Comparison of ENCODE assay signal across 14 cellular contexts in the genomic region with DNA sequence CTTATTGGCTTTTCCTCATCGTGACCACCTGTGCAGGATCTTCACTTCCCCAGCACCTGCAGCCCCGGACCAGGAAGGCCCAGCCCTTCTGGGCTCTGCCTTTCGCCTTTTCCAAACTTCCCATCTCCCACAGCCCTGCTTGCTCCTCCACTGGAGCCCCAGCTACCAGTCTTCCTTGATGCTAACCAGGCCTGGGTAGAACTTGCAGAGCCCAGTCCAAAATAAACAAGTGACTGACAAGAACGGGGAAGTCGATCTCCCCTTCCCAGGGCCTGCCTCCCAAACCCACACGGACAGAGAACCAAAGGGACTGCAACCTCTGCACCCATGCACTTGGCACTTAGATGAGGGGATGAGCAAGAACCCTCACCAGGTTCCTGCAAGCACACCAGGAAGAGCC.
DNase-seq lines count a peak whose midpoint lies in the region; ATAC-seq and TF ChIP-seq lines count a peak whose summit lies in the region.
"Had no signal": no experiment of that assay in that cellular context is flagged by ENCODE, and none has a peak within 500 bp of the region (broad histone marks: within the 10 kb centered on the region; RNA-seq: fewer than 3 reads in every experiment).

No MANE protein-coding gene starts in this region.

- peaks cover 6 to 21% of the 10 kb centered on the region in 2 experiments; a peak in 2 of 4 replicates for H3K4me1 ChIP-seq in SK-N-SH (ENCODE audit: control insufficient read depth in 1 of 2, insufficient read depth in 2 of 2, low read depth in 1 of 2, low read length in 1 of 2)

- TF ChIP-seq CTCF in SK-N-SH (IDR thresholded peaks at IDR 0.05) (no peak), activated B cell treated with CpG ODN at 0.5 μM for 24 hours (IDR thresholded peaks at IDR 0.05) (no peak)

- WGBS in SK-N-SH (ENCODE audit: low lambda C conversion rate) = 58% methylated on average over 6 of the region's 6 CpGs

- CTCF ChIA-PET in SK-N-SH (lab: Yijun Ruan, JAX) = no interaction called here
- CTCF ChIA-PET in activated B cell treated with CpG ODN at 0.5 μM for 24 hours (lab: Charles Lee) = no interaction called here

- no peaks in the 10 kb centered on the region for H3K9me2 ChIP-seq in SK-N-SH

- H3K27ac Mint-ChIP-seq in activated B cell treated with CpG ODN at 0.5 μM for 24 hours (peak overlapping the region; percentile 89), memory B cell (peak overlapping the region; percentile 89)
- peak overlapping the region; percentile 92 for H3K27ac Mint-ChIP-seq in stimulated activated memory B cell treated with anti-CD40 and anti-IgM and Interleukin-4, amounts not matched to agents 10 μg/mL and 1 μg/mL and 100 μg/mL, for 72 hours
- H3K27ac Mint-ChIP-seq: CD4-positive, CD25-positive, alpha-beta regulatory T cell had no signal

- no peak overlapping the region for H3K27ac ChIP-seq in SK-N-SH (ENCODE audit: low read depth in 2 of 2, low read length in 1 of 2)
- H3K27ac ChIP-seq: 22Rv1; BLaER1 treated with 17β-estradiol and CSF1 and Interleukin-3, amounts not matched to agents 10 nM and 100 nM had no signal

- H2AFZ ChIP-seq in SK-N-SH (ENCODE audit: low read depth) = no peak overlapping the region

- H3F3A ChIP-seq in SK-N-SH (replicated peaks; ENCODE audit: insufficient read depth) = peaks cover 17% of the 10 kb centered on the region

- peaks cover 65% of the 10 kb centered on the region for H3K4me1 Mint-ChIP-seq in activated B cell treated with CpG ODN at 0.5 μM for 24 hours
- H3K4me1 Mint-ChIP-seq in memory B cell = peaks cover 49% of the 10 kb centered on the region
- peaks cover 62% of the 10 kb centered on the region for H3K4me1 Mint-ChIP-seq in stimulated activated memory B cell treated with anti-CD40 and anti-IgM and Interleukin-4, amounts not matched to agents 10 μg/mL and 1 μg/mL and 100 μg/mL, for 72 hours
- H3K4me1 Mint-ChIP-seq: CD4-positive, CD25-positive, alpha-beta regulatory T cell had no signal

- H3K9me3 ChIP-seq in SK-N-SH = no peaks in the 10 kb centered on the region

- H3K4me3 Mint-ChIP-seq in activated B cell treated with CpG ODN at 0.5 μM for 24 hours (peak overlapping the region; percentile 77), memory B cell (peak overlapping the region; percentile 89)
- peak overlapping the region; percentile 88 for H3K4me3 Mint-ChIP-seq in stimulated activated memory B cell treated with anti-CD40 and anti-IgM and Interleukin-4, amounts not matched to agents 10 μg/mL and 1 μg/mL and 100 μg/mL, for 72 hours
- H3K4me3 Mint-ChIP-seq: CD4-positive, CD25-positive, alpha-beta regulatory T cell had no signal

- TF ChIP-seq RAD21 in SK-N-SH (IDR thresholded peaks at IDR 0.05; ENCODE audit: low read length) = no peak

- H3K27me3 Mint-ChIP-seq in activated B cell treated with CpG ODN at 0.5 μM for 24 hours (no peaks in the 10 kb centered on the region), memory B cell (no peaks in the 10 kb centered on the region)
- no peaks in the 10 kb centered on the region for H3K27me3 Mint-ChIP-seq in stimulated activated memory B cell treated with anti-CD40 and anti-IgM and Interleukin-4, amounts not matched to agents 10 μg/mL and 1 μg/mL and 100 μg/mL, for 72 hours

- ATAC-seq in SK-N-SH treated with all-trans-retinoic acid at 6 μM for 48 hours (no peak; the same call in 2 of the 3 replicates), activated B cell treated with CpG ODN at 0.5 μM for 24 hours (ENCODE audit: low read depth) (peak; percentile 10), memory B cell (ENCODE audit: low read depth) (peak; percentile 12), HG03196 (IDR thresholded peaks at IDR 0.05; ENCODE audit: unreplicated experiment) (no peak), HG03175 (IDR thresholded peaks at IDR 0.05; ENCODE audit: unreplicated experiment) (no peak)
- ATAC-seq in stimulated activated memory B cell treated with anti-CD40 and anti-IgM and Interleukin-4, amounts not matched to agents 10 μg/mL and 1 μg/mL and 100 μg/mL, for 72 hours = no peak
- ATAC-seq: GM12878 had no signal

- H3K9me3 Mint-ChIP-seq in activated B cell treated with CpG ODN at 0.5 μM for 24 hours (no peaks in the 10 kb centered on the region), memory B cell (no peaks in the 10 kb centered on the region)
- H3K9me3 Mint-ChIP-seq in stimulated activated memory B cell treated with anti-CD40 and anti-IgM and Interleukin-4, amounts not matched to agents 10 μg/mL and 1 μg/mL and 100 μg/mL, for 72 hours = no peaks in the 10 kb centered on the region

- H3K36me3 ChIP-seq in SK-N-SH (replicated peaks in 1 of 2; ENCODE audit: control insufficient read depth in 1 of 2, insufficient read depth in 2 of 2, low read length in 1 of 2) = no peaks in the 10 kb centered on the region
- H3K36me3 ChIP-seq: BLaER1 treated with 17β-estradiol and CSF1 and Interleukin-3, amounts not matched to agents 10 nM and 100 nM had no signal

- H3K9ac ChIP-seq in SK-N-SH = no peak overlapping the region
- H3K9ac ChIP-seq: BLaER1 treated with 17β-estradiol and CSF1 and Interleukin-3, amounts not matched to agents 10 nM and 100 nM had no signal

- H3K4me3 ChIP-seq in SK-N-SH (ENCODE audit: low read depth in 2 of 2, low read length in 1 of 2) = no peak overlapping the region
- H3K4me3 ChIP-seq: BLaER1 treated with 17β-estradiol and CSF1 and Interleukin-3, amounts not matched to agents 10 nM and 100 nM; GM12878 had no signal

- H4K20me1 ChIP-seq in SK-N-SH (ENCODE audit: insufficient read depth) = no peaks in the 10 kb centered on the region; the same call in 1 of the 2 replicates
- H4K20me1 ChIP-seq: BLaER1 treated with 17β-estradiol and CSF1 and Interleukin-3, amounts not matched to agents 10 nM and 100 nM had no signal

- no peaks in the 10 kb centered on the region for H3K27me3 ChIP-seq in SK-N-SH (ENCODE audit: insufficient read depth)
- H3K27me3 ChIP-seq: BLaER1 treated with 17β-estradiol and CSF1 and Interleukin-3, amounts not matched to agents 10 nM and 100 nM had no signal

- H3K36me3 Mint-ChIP-seq in activated B cell treated with CpG ODN at 0.5 μM for 24 hours (ENCODE audit: low read depth) = no peaks in the 10 kb centered on the region
- peaks cover 3% of the 10 kb centered on the region for H3K36me3 Mint-ChIP-seq in memory B cell
- H3K36me3 Mint-ChIP-seq in stimulated activated memory B cell treated with anti-CD40 and anti-IgM and Interleukin-4, amounts not matched to agents 10 μg/mL and 1 μg/mL and 100 μg/mL, for 72 hours = no peaks in the 10 kb centered on the region
- H3K36me3 Mint-ChIP-seq: CD4-positive, CD25-positive, alpha-beta regulatory T cell had no signal

- POLR2A ChIA-PET in SK-N-SH (lab: Yijun Ruan, JAX) = no interaction called here
- POLR2A ChIA-PET in activated B cell treated with CpG ODN at 0.5 μM for 24 hours (lab: Charles Lee) = interaction anchor here (0.5 kb wide), 1 partner anchor 176 kb away, joined by 3 read pairs; no protein-coding TSS in a partner anchor

- intact Hi-C loops in activated B cell treated with CpG ODN at 0.5 μM for 24 hours (cut with micrococcal nuclease) = no loop called here

- peak overlapping the region; percentile 14; the same call in 1 of the 2 replicates for H3K4me2 ChIP-seq in SK-N-SH

- no peak for TF ChIP-seq EP300 in SK-N-SH (IDR thresholded peaks at IDR 0.05; ENCODE audit: borderline replicate concordance in 1 of 2, low read depth in 1 of 2, low read length in 1 of 2)

- DNase-seq in SK-N-SH = no peak
- DNase-seq in activated B cell treated with CpG ODN at 0.5 μM for 24 hours = no peak
- no peak for DNase-seq in memory B cell (ENCODE audit: low spot score in 2 of 2)
- DNase-seq in GOT3 (lab: John Stamatoyannopoulos, UW) = no peak
- DNase-seq: AML-193; CD4-positive, CD25-positive, alpha-beta regulatory T cell; DMS53 had no signal

- H3K79me2 ChIP-seq in SK-N-SH (ENCODE audit: insufficient read depth) = no peaks in the 10 kb centered on the region

TF ChIP-seq in SK-N-SH, 30 proteins besides CTCF, POLR2A, EP300 and RAD21 (continues in another document):
- TF ChIP-seq NFIC (IDR thresholded peaks at IDR 0.05; ENCODE audit: borderline replicate concordance) = peak; percentile 27; the same call in 1 of the 2 replicates

TF ChIP-seq in SK-N-SH treated with all-trans-retinoic acid at 6 μM for 48 hours, 23 proteins besides CTCF, POLR2A, EP300 and RAD21 (continues in another document):
- TF ChIP-seq CSRNP3 (CRISPR knock-in tag; IDR thresholded peaks at IDR 0.05) (no peak), ARNTL (CRISPR knock-in tag; IDR thresholded peaks at IDR 0.05; ENCODE audit: borderline replicate concordance, low read depth) (no peak), ZNF70 (CRISPR knock-in tag; IDR thresholded peaks at IDR 0.05) (no peak), TCF4 (CRISPR knock-in tag; IDR thresholded peaks at IDR 0.05; ENCODE audit: borderline replicate concordance) (no peak), ISL1 (CRISPR knock-in tag; IDR thresholded peaks at IDR 0.05) (no peak), GLIS3 (CRISPR knock-in tag; IDR thresholded peaks at IDR 0.05) (no peak), ZFP3 (CRISPR knock-in tag; IDR thresholded peaks at IDR 0.05) (no peak), ZC3H10 (CRISPR knock-in tag; IDR thresholded peaks at IDR 0.05) (no peak), ZNF565 (CRISPR knock-in tag; conservative IDR thresholded peaks at IDR 0.05; ENCODE audit: low read depth) (no peak), ESRRG (CRISPR knock-in tag; IDR thresholded peaks at IDR 0.05) (no peak), TOX (CRISPR knock-in tag; IDR thresholded peaks at IDR 0.05; ENCODE audit: borderline replicate concordance) (no peak)

Comparison
In these comparisons a context has a peak if more than half of its experiments do, and no peak if none do; other contexts are left out.
1. ATAC-seq: peak in activated B cell treated with CpG ODN at 0.5 μM for 24 hours (single experiment) and memory B cell (single experiment); none in SK-N-SH treated with all-trans-retinoic acid at 6 μM for 48 hours (single experiment), stimulated activated memory B cell treated with anti-CD40 and anti-IgM and Interleukin-4, amounts not matched to agents 10 μg/mL and 1 μg/mL and 100 μg/mL, for 72 hours (single experiment), HG03196 (single experiment) and HG03175 (single experiment).
2. Peak in every context shown above with its lines, with median percentiles within 50 percentile points of each other: H3K27ac Mint-ChIP-seq and H3K4me3 Mint-ChIP-seq.